Comparison of ENCODE assay signal across 1 cellular context in the genomic region with DNA sequence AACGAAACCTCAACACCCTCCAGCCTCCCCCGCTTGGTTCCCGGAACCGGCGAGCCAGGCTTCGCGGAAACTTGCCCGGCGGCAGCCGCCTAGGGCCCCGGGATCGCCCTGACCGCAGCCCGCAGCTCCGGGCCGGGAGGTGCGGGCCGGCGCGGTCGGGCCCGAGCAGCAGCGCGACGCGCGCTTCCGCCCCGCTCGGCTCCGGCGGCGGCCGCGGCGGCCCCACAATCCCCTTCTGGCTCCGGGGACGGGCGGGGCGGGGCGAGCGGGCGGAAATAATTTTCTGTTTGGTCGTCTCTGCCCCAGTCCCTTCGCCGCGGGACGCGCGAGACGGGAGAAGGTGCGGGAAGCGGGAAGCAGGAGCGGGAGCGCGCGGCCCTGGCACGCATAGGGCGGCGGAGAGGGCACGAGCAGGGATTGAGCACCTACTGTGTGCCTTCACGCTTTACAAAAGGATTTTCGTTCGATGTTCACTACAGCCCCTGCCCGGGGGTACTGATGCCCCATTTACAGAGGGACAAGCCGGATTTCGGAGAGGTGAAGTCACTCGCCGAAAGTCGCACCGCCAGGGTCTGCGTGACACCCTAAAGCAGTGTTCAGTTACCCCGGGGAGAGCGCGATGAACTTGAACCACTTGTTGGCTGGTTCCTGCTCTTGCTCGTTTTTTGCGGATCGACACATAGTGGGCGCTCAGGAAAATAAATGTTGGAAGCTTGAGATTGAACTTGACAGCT.
TF ChIP-seq lines count a peak whose summit lies in the region.

No MANE protein-coding gene starts in this region.

TF ChIP-seq in K562, 482 proteins besides CTCF, POLR2A, EP300 and RAD21 (continued from another document and continues in another):
- TF ChIP-seq SPI1 (IDR thresholded peaks at IDR 0.05; ENCODE audit: borderline replicate concordance, low read depth, low read length) (no peak), ARID1B (IDR thresholded peaks at IDR 0.05) (no peak), ZNF239 (CRISPR knock-in tag; IDR thresholded peaks at IDR 0.05) (no peak), YBX1 (IDR thresholded peaks at IDR 0.05) (no peak), SMAD2 (IDR thresholded peaks at IDR 0.05; ENCODE audit: low read depth, low read length) (no peak), RBFOX2 (IDR thresholded peaks at IDR 0.05; ENCODE audit: low read depth, low read length) (peak; percentile 95), NFIC (IDR thresholded peaks at IDR 0.05) (0 out of 2 replicates have a peak, but pooled peaks have one; percentile 35), E2F3 (CRISPR knock-in tag; IDR thresholded peaks at IDR 0.05) (peak; percentile 98), JUND (IDR thresholded peaks at IDR 0.05; ENCODE audit: borderline replicate concordance, low read depth, low read length) (0 out of 2 replicates have a peak, but pooled peaks have one; percentile 4), JUND (tag; IDR thresholded peaks at IDR 0.05; ENCODE audit: borderline replicate concordance, low read depth, low read length) (peak; percentile 29; the same call in 1 of the 3 replicates), BHLHE40 (IDR thresholded peaks at IDR 0.05; ENCODE audit: low read length) (peak; percentile 57; the same call in 1 of the 2 replicates), EWSR1 (IDR thresholded peaks at IDR 0.05; ENCODE audit: borderline replicate concordance, low read depth, partially characterized antibody) (no peak), STAT5B (CRISPR knock-in tag; IDR thresholded peaks at IDR 0.05) (no peak), CXXC5 (CRISPR knock-in tag; IDR thresholded peaks at IDR 0.05) (peak; percentile 89), PTRF (tag; IDR thresholded peaks at IDR 0.05) (no peak), NR1H2 (CRISPR knock-in tag; IDR thresholded peaks at IDR 0.05) (no peak), RHOXF2B (CRISPR knock-in tag; conservative IDR thresholded peaks at IDR 0.05) (no peak), TCF3 (CRISPR knock-in tag; IDR thresholded peaks at IDR 0.05) (no peak; the same call in 1 of the 2 replicates), GABPB2 (CRISPR knock-in tag; conservative IDR thresholded peaks at IDR 0.05) (no peak), NEUROD1 (IDR thresholded peaks at IDR 0.05; ENCODE audit: borderline replicate concordance, low read depth, low read length, partially characterized antibody) (peak; percentile 65), SMAD4 (CRISPR knock-in tag; conservative IDR thresholded peaks at IDR 0.05) (peak; percentile 96), MYC (IDR thresholded peaks at IDR 0.05; ENCODE audit: low read depth, low read length) (no peak), MYC (CRISPR knock-in tag; IDR thresholded peaks at IDR 0.05; ENCODE audit: borderline replicate concordance, low read depth) (peak; percentile 60; the same call in 1 of the 2 replicates), FOXA1 (IDR thresholded peaks at IDR 0.05; ENCODE audit: borderline replicate concordance) (no peak), KDM2B (CRISPR knock-in tag; IDR thresholded peaks at IDR 0.05) (0 out of 2 replicates have a peak, but pooled peaks have one; percentile 74), NFRKB (IDR thresholded peaks at IDR 0.05; ENCODE audit: low read depth) (peak; percentile 44; the same call in 1 of the 2 replicates), BRD9 (IDR thresholded peaks at IDR 0.05; ENCODE audit: low read depth, partially characterized antibody) (peak; percentile 34), NUFIP1 (IDR thresholded peaks at IDR 0.05; ENCODE audit: partially characterized antibody) (no peak), TAF1 (IDR thresholded peaks at IDR 0.05; ENCODE audit: control insufficient read depth, extremely low read depth, insufficient read depth, low read length, severe bottlenecking) (peak; percentile 68), MED1 (CRISPR knock-in tag; IDR thresholded peaks at IDR 0.05; ENCODE audit: borderline replicate concordance) (no peak), ARID3A (IDR thresholded peaks at IDR 0.05; ENCODE audit: borderline replicate concordance, low read depth, low read length) (no peak), ZNF318 (IDR thresholded peaks at IDR 0.05; ENCODE audit: borderline replicate concordance in 1 of 2, low read depth in 1 of 2) (peak in 1 of 2 experiments; percentile 64; a peak in 1 of 4 replicates), ZKSCAN1 (IDR thresholded peaks at IDR 0.05; ENCODE audit: low read depth, low read length) (peak; percentile 99), ELF1 (tag; IDR thresholded peaks at IDR 0.05) (peak; percentile 93), CREM (IDR thresholded peaks at IDR 0.05; ENCODE audit: low read depth) (peak; percentile 71), ZC3H8 (IDR thresholded peaks at IDR 0.05) (no peak), SIN3B (IDR thresholded peaks at IDR 0.05; ENCODE audit: low read depth) (peak; percentile 25; the same call in 1 of the 2 replicates), BCL6 (CRISPR knock-in tag; IDR thresholded peaks at IDR 0.05) (no peak), RBM39 (optimal IDR thresholded peaks at IDR 0.05; ENCODE audit: low read depth, low read length) (peak; percentile 19), JUNB (CRISPR knock-in tag; conservative IDR thresholded peaks at IDR 0.05) (no peak), YY1 (IDR thresholded peaks at IDR 0.05; ENCODE audit: borderline replicate concordance in 1 of 3, control insufficient read depth in 1 of 3, extremely low read depth in 1 of 3, insufficient read depth in 3 of 3, insufficient read length in 1 of 3, insufficient replicate concordance in 2 of 3, low read depth in 1 of 3, low read length in 2 of 3) (peak in 1 of 3 experiments; percentile 67)
- TF ChIP-seq, protein P1, sequence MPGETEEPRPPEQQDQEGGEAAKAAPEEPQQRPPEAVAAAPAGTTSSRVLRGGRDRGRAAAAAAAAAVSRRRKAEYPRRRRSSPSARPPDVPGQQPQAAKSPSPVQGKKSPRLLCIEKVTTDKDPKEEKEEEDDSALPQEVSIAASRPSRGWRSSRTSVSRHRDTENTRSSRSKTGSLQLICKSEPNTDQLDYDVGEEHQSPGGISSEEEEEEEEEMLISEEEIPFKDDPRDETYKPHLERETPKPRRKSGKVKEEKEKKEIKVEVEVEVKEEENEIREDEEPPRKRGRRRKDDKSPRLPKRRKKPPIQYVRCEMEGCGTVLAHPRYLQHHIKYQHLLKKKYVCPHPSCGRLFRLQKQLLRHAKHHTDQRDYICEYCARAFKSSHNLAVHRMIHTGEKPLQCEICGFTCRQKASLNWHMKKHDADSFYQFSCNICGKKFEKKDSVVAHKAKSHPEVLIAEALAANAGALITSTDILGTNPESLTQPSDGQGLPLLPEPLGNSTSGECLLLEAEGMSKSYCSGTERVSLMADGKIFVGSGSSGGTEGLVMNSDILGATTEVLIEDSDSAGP (CRISPR knock-in tag; IDR thresholded peaks at IDR 0.05): no peak
- TF ChIP-seq, protein P2, sequence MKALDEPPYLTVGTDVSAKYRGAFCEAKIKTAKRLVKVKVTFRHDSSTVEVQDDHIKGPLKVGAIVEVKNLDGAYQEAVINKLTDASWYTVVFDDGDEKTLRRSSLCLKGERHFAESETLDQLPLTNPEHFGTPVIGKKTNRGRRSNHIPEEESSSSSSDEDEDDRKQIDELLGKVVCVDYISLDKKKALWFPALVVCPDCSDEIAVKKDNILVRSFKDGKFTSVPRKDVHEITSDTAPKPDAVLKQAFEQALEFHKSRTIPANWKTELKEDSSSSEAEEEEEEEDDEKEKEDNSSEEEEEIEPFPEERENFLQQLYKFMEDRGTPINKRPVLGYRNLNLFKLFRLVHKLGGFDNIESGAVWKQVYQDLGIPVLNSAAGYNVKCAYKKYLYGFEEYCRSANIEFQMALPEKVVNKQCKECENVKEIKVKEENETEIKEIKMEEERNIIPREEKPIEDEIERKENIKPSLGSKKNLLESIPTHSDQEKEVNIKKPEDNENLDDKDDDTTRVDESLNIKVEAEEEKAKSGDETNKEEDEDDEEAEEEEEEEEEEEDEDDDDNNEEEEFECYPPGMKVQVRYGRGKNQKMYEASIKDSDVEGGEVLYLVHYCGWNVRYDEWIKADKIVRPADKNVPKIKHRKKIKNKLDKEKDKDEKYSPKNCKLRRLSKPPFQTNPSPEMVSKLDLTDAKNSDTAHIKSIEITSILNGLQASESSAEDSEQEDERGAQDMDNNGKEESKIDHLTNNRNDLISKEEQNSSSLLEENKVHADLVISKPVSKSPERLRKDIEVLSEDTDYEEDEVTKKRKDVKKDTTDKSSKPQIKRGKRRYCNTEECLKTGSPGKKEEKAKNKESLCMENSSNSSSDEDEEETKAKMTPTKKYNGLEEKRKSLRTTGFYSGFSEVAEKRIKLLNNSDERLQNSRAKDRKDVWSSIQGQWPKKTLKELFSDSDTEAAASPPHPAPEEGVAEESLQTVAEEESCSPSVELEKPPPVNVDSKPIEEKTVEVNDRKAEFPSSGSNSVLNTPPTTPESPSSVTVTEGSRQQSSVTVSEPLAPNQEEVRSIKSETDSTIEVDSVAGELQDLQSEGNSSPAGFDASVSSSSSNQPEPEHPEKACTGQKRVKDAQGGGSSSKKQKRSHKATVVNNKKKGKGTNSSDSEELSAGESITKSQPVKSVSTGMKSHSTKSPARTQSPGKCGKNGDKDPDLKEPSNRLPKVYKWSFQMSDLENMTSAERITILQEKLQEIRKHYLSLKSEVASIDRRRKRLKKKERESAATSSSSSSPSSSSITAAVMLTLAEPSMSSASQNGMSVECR (CRISPR knock-in tag; IDR thresholded peaks at IDR 0.05): 0 out of 2 replicates have a peak, but pooled peaks have one; percentile 38
- TF ChIP-seq, protein P3, sequence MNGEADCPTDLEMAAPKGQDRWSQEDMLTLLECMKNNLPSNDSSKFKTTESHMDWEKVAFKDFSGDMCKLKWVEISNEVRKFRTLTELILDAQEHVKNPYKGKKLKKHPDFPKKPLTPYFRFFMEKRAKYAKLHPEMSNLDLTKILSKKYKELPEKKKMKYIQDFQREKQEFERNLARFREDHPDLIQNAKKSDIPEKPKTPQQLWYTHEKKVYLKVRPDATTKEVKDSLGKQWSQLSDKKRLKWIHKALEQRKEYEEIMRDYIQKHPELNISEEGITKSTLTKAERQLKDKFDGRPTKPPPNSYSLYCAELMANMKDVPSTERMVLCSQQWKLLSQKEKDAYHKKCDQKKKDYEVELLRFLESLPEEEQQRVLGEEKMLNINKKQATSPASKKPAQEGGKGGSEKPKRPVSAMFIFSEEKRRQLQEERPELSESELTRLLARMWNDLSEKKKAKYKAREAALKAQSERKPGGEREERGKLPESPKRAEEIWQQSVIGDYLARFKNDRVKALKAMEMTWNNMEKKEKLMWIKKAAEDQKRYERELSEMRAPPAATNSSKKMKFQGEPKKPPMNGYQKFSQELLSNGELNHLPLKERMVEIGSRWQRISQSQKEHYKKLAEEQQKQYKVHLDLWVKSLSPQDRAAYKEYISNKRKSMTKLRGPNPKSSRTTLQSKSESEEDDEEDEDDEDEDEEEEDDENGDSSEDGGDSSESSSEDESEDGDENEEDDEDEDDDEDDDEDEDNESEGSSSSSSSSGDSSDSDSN (IDR thresholded peaks at IDR 0.05; ENCODE audit: borderline replicate concordance in 1 of 2, low read depth in 2 of 2, low read length in 2 of 2): peak in 1 of 2 experiments; percentile 76; a peak in 2 of 4 replicates
